11 cellular contexts compared by ENCODE assay signal in genomic region chr5:10351199-10351881, GRCh38. TPM values are rescaled to one million over a fixed set of nuclear protein-coding genes. Genes with fewer than 3 reads are reported as not detected.
DNase-seq lines count a peak whose midpoint lies in the region; ATAC-seq and TF ChIP-seq lines count a peak whose summit lies in the region.
"Had no signal": no experiment of that assay in that cellular context is flagged by ENCODE, and none has a peak within 500 bp of the region (broad histone marks: within the 10 kb centered on the region; RNA-seq: fewer than 3 reads in every experiment).

No MANE protein-coding gene starts in this region.

- H3K36me3 Mint-ChIP-seq in endodermal cell (ENCODE audit: low read depth): no peaks in the 10 kb centered on the region
- H3K36me3 Mint-ChIP-seq in T-helper 2 cell treated with Interferon-gamma antibody and Interleukin-4, amounts not matched to agents 5 μg/mL and 100 μg/mL, for 36 hours (ENCODE audit: low read depth): peaks cover 8% of the 10 kb centered on the region

- H3K4me1 ChIP-seq in endodermal cell (ENCODE audit: control insufficient read depth, insufficient read depth, low read length) (peaks cover 5% of the 10 kb centered on the region), neutrophil (ENCODE audit: control insufficient read depth in 1 of 2, insufficient read depth in 1 of 2, low read depth in 1 of 2, low read length in 1 of 2) (peaks cover 30 to 42% of the 10 kb centered on the region in 2 experiments)

- no peak overlapping the region for H3K9ac ChIP-seq in endodermal cell (ENCODE audit: extremely low read depth, low read length, poor library complexity, severe bottlenecking)

- H3K4me3 Mint-ChIP-seq in endodermal cell: no peak overlapping the region
- no peak overlapping the region for H3K4me3 Mint-ChIP-seq in T-helper 2 cell treated with Interferon-gamma antibody and Interleukin-4, amounts not matched to agents 5 μg/mL and 100 μg/mL, for 36 hours

- peaks cover 27% of the 10 kb centered on the region for H3K4me1 Mint-ChIP-seq in endodermal cell
- peaks cover 22% of the 10 kb centered on the region for H3K4me1 Mint-ChIP-seq in T-helper 2 cell treated with Interferon-gamma antibody and Interleukin-4, amounts not matched to agents 5 μg/mL and 100 μg/mL, for 36 hours (ENCODE audit: low read depth)

- H3K27ac ChIP-seq in endodermal cell (ENCODE audit: low read depth, low read length) (peak overlapping the region; percentile 98), neutrophil (peak overlapping the region; percentile 93)
- H3K27ac ChIP-seq: 22Rv1 had no signal

- H3K4me3 ChIP-seq in endodermal cell (ENCODE audit: low read length) (peak overlapping the region; percentile 99), neutrophil (ENCODE audit: low read depth in 1 of 2, low read length in 1 of 2) (no peak overlapping the region)

- H3K27me3 Mint-ChIP-seq in endodermal cell (ENCODE audit: insufficient read depth): no peaks in the 10 kb centered on the region
- no peaks in the 10 kb centered on the region for H3K27me3 Mint-ChIP-seq in T-helper 2 cell treated with Interferon-gamma antibody and Interleukin-4, amounts not matched to agents 5 μg/mL and 100 μg/mL, for 36 hours (ENCODE audit: low read depth)

- no peaks in the 10 kb centered on the region for H3K9me3 ChIP-seq in endodermal cell (ENCODE audit: control insufficient read depth, low read length)
- H3K9me3 ChIP-seq in neutrophil: no peaks in the 10 kb centered on the region

- H3K27ac Mint-ChIP-seq in endodermal cell: no peak overlapping the region
- H3K27ac Mint-ChIP-seq in T-helper 2 cell treated with Interferon-gamma antibody and Interleukin-4, amounts not matched to agents 5 μg/mL and 100 μg/mL, for 36 hours: no peak overlapping the region

- ATAC-seq in GM19351 (IDR thresholded peaks at IDR 0.05; ENCODE audit: unreplicated experiment): no peak
- no peak for ATAC-seq in HG03095 (IDR thresholded peaks at IDR 0.05; ENCODE audit: unreplicated experiment)
- ATAC-seq: stimulated activated effector memory CD8-positive, alpha-beta T cell treated with anti-CD3 and anti-CD28 coated beads, Interleukin-12 subunit alpha, Interleukin-12 subunit beta, amount 100 ng/mL, for 72 hours had no signal

- TF ChIP-seq CTCF in endodermal cell (conservative IDR thresholded peaks at IDR 0.05) (no peak), neutrophil (IDR thresholded peaks at IDR 0.05) (no peak)

- DNase-seq in DMS153 (lab: John Stamatoyannopoulos, UW): peak; percentile 54
- DNase-seq in DMS153 treated with DMSO at 0.1 percent for 48 hours (lab: John Stamatoyannopoulos, UW; ENCODE audit: unreplicated experiment): no peak
- DNase-seq in NCI-H446 (lab: John Stamatoyannopoulos, UW): peak; percentile 70 to 90
- peak; percentile 49 for DNase-seq in endodermal cell
- DNase-seq in T-helper 2 cell treated with Interferon-gamma antibody and Interleukin-4, amounts not matched to agents 5 μg/mL and 100 μg/mL, for 36 hours (ENCODE audit: low spot score): no peak
- DNase-seq: cerebellar nuclear complex had no signal

- H3K9me3 Mint-ChIP-seq in endodermal cell: no peaks in the 10 kb centered on the region
- H3K9me3 Mint-ChIP-seq in T-helper 2 cell treated with Interferon-gamma antibody and Interleukin-4, amounts not matched to agents 5 μg/mL and 100 μg/mL, for 36 hours: no peaks in the 10 kb centered on the region
- H3K9me3 Mint-ChIP-seq: stimulated activated effector memory CD8-positive, alpha-beta T cell treated with anti-CD3 and anti-CD28 coated beads, Interleukin-12 subunit alpha, Interleukin-12 subunit beta, amount 100 ng/mL, for 72 hours had no signal

- WGBS in endodermal cell (ENCODE audit: insufficient coverage in 1 of 2, insufficient read length in 1 of 2), 2 experiments: 92 to 100% methylated on average over 2 to 5 of the region's 5 CpGs

- no peaks in the 10 kb centered on the region for H3K36me3 ChIP-seq in endodermal cell (ENCODE audit: control insufficient read depth, insufficient read depth, low read length)
- H3K36me3 ChIP-seq in neutrophil: no peaks in the 10 kb centered on the region

- H3K27me3 ChIP-seq in endodermal cell (ENCODE audit: control insufficient read depth, insufficient read depth, low read length, poor library complexity, severe bottlenecking) (no peaks in the 10 kb centered on the region), neutrophil (no peaks in the 10 kb centered on the region)

RNA-seq across cellular contexts. Expression of gene MARCHF6, which starts 2.2 kb away (rescaled TPM):
- total RNA-seq in endodermal cell: 100 to 1,000 TPM; 149 to 150 TPM
- polyA plus RNA-seq in endodermal cell (2013, experiment 1 of 2): 146 TPM
- 126 TPM for polyA plus RNA-seq in endodermal cell (2013, experiment 2 of 2)

RNA-seq across cellular contexts. Expression of gene CMBL, which starts 43.6 kb away (rescaled TPM):
- 10 to 100 TPM; 10.4 to 20.5 TPM for total RNA-seq in endodermal cell
- 34.9 TPM for polyA plus RNA-seq in endodermal cell (2013, experiment 1 of 2)
- polyA plus RNA-seq in endodermal cell (2013, experiment 2 of 2): 26.8 TPM

Comparison
In these comparisons a context has a peak if more than half of its experiments do, and no peak if none do; other contexts are left out.
1. DNase-seq: peak in DMS153 (single experiment), NCI-H446 (2 of 2) and endodermal cell (single experiment); none in DMS153 treated with DMSO at 0.1 percent for 48 hours (single experiment) and T-helper 2 cell treated with Interferon-gamma antibody and Interleukin-4, amounts not matched to agents 5 μg/mL and 100 μg/mL, for 36 hours (single experiment).